ENCODE assay signal across 10 cellular contexts in the genomic region with DNA sequence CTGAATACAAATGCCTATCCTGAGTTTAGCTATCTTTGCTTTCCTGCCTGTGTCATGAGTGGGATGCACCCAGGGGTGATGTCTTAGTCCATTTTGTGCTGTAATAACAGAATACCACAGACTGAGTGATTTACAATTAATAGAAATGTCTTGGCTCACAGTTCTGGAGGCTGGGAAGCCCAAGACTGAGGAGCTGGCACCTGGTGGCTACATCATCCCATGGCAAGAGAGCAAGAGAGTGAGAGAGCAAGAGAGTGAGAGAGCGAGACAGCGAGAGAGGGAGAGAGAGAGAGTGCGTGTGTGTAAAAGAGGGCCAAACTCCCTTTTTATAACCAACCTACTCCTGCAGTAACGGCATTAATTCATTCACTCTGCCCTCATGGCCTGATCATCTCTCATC.
A peak's percentile ranks its signal among the peaks of the same experiment; 100 is the strongest.
DNase-seq lines count a peak whose midpoint lies in the region; ATAC-seq and TF ChIP-seq lines count a peak whose summit lies in the region.
"Had no signal": no experiment of that assay in that cellular context is flagged by ENCODE, and none has a peak within 500 bp of the region (broad histone marks: within the 10 kb centered on the region; RNA-seq: fewer than 3 reads in every experiment).

No MANE protein-coding gene starts in this region.

- CTCF ChIA-PET in AG04450 (lab: Charles Lee): interaction anchor here (0.5 to 2.6 kb wide), 9 partner anchors 11 to 678 kb away, joined by 3 to 14 read pairs (median 3); no protein-coding TSS in a partner anchor
- CTCF ChIA-PET in activated CD8-positive, alpha-beta T cell treated with anti-CD3 and anti-CD28 coated beads for 36 hours (lab: Charles Lee): interaction anchor here (1.2 to 2.6 kb wide), 10 partner anchors 10 to 170 kb away, joined by 3 to 13 read pairs (median 6); no protein-coding TSS in a partner anchor

- ATAC-seq in activated CD8-positive, alpha-beta T cell treated with anti-CD3 and anti-CD28 coated beads for 36 hours: no peak
- ATAC-seq in memory B cell (ENCODE audit: low read depth): no peak
- no peak for ATAC-seq in HG03460 (IDR thresholded peaks at IDR 0.05; ENCODE audit: unreplicated experiment)

- H3K27ac ChIP-seq in AG04450 (ENCODE audit: low read depth, low read length): peak overlapping the region; percentile 90

- H3K36me3 Mint-ChIP-seq in activated CD8-positive, alpha-beta T cell treated with anti-CD3 and anti-CD28 coated beads for 36 hours (ENCODE audit: low read depth): peaks cover 4% of the 10 kb centered on the region
- peaks cover 2% of the 10 kb centered on the region for H3K36me3 Mint-ChIP-seq in memory B cell

- DNase-seq in AG04450 (ENCODE audit: low read depth, low spot score) (no peak), GM04504 (ENCODE audit: low read depth) (peak; percentile 35), memory B cell (ENCODE audit: low spot score in 2 of 2) (no peak), D341Med (ENCODE audit: low spot score) (no peak), foreskin melanocyte (no peak), head of caudate nucleus (no peak)
- DNase-seq in activated CD8-positive, alpha-beta T cell treated with anti-CD3 and anti-CD28 coated beads for 36 hours: no peak
- DNase-seq: Calu3, NCI-H526 treated with DMSO at 0.1 percent for 48 hours had no signal

- no peak for TF ChIP-seq CTCF in AG04450 (IDR thresholded peaks at IDR 0.05; ENCODE audit: low read depth, low read length)
- TF ChIP-seq CTCF in activated CD8-positive, alpha-beta T cell treated with anti-CD3 and anti-CD28 coated beads for 36 hours (IDR thresholded peaks at IDR 0.05): no peak

- H3K9me3 ChIP-seq in AG04450 (ENCODE audit: control insufficient read depth, insufficient read depth, low read length): no peaks in the 10 kb centered on the region; the same call in 1 of the 2 replicates

- no peaks in the 10 kb centered on the region for H3K27me3 ChIP-seq in AG04450 (ENCODE audit: control insufficient read depth, insufficient read depth, low read length)

- no peak overlapping the region for H3K4me3 ChIP-seq in AG04450 (ENCODE audit: low read depth, low read length)

- H3K4me1 Mint-ChIP-seq in activated CD8-positive, alpha-beta T cell treated with anti-CD3 and anti-CD28 coated beads for 36 hours (ENCODE audit: low read depth): peaks cover 47% of the 10 kb centered on the region
- peaks cover 18% of the 10 kb centered on the region for H3K4me1 Mint-ChIP-seq in memory B cell

- intact Hi-C loops in activated CD8-positive, alpha-beta T cell treated with anti-CD3 and anti-CD28 coated beads for 36 hours (cut with micrococcal nuclease): no loop called here
- intact Hi-C loops in head of caudate nucleus (cut with DNase I): no loop called here

- no peaks in the 10 kb centered on the region for H3K9me3 Mint-ChIP-seq in activated CD8-positive, alpha-beta T cell treated with anti-CD3 and anti-CD28 coated beads for 36 hours
- H3K9me3 Mint-ChIP-seq in memory B cell: peaks cover 1% of the 10 kb centered on the region

- peak overlapping the region; percentile 95 for H3K27ac Mint-ChIP-seq in activated CD8-positive, alpha-beta T cell treated with anti-CD3 and anti-CD28 coated beads for 36 hours
- peak overlapping the region; percentile 93 for H3K27ac Mint-ChIP-seq in memory B cell

- H3K27me3 Mint-ChIP-seq in activated CD8-positive, alpha-beta T cell treated with anti-CD3 and anti-CD28 coated beads for 36 hours: no peaks in the 10 kb centered on the region
- no peaks in the 10 kb centered on the region for H3K27me3 Mint-ChIP-seq in memory B cell

- POLR2A ChIA-PET in AG04450 (lab: Yijun Ruan, JAX): interaction anchor here (1.5 kb wide), 1 partner anchor 19 kb away, joined by 6 read pairs; no protein-coding TSS in a partner anchor
- POLR2A ChIA-PET in activated CD8-positive, alpha-beta T cell treated with anti-CD3 and anti-CD28 coated beads for 36 hours (lab: Charles Lee): interaction anchor here (0.7 to 3.6 kb wide), 11 partner anchors 9 to 61 kb away, joined by 3 to 28 read pairs (median 5); no protein-coding TSS in a partner anchor

- H3K4me3 Mint-ChIP-seq in activated CD8-positive, alpha-beta T cell treated with anti-CD3 and anti-CD28 coated beads for 36 hours: peak overlapping the region; percentile 58
- peak overlapping the region; percentile 66 for H3K4me3 Mint-ChIP-seq in memory B cell
